Comparison of ENCODE assay signal across 1 cellular context in the genomic region with DNA sequence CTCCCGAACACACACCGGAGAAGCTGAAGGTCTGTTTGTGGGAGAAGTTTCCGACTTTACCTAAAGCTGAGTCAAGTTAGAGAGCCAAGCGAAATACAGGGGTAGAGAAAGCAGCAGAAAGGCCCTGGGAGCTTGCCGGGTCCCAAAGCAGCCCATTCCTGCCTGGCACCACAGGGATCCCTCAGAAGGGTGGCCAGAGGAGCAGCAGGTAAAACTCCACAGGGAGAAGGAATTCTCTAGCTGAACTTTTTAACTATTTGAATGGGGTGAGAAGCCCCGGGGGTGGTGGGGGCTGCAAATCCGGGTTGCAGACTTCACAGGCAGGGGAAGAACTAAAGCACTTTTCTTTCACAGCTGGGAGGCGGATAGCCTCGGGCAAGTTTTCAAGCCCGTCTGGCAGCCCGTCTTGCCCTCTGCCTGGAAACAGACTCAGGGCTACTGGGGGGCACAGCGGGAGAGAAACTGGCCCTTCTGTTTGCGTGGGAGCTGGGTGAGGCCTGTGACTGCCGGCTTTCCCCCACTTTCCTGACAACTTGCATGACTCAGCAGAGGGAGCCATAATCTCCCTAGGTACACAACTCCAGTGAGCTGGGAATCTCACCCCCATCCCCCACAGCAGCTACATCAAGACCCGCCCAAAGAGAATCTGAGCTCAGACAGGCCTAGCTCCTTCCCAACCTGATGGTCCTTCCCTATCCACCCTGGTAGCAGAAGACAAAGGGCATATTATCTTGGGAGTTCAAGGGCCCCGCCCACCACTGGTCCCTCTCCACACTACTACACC.
TF ChIP-seq lines count a peak whose summit lies in the region.

No MANE protein-coding gene starts in this region.

TF ChIP-seq in GM23338, 12 proteins besides CTCF, POLR2A, EP300 and RAD21:
- TF ChIP-seq, protein P1, sequence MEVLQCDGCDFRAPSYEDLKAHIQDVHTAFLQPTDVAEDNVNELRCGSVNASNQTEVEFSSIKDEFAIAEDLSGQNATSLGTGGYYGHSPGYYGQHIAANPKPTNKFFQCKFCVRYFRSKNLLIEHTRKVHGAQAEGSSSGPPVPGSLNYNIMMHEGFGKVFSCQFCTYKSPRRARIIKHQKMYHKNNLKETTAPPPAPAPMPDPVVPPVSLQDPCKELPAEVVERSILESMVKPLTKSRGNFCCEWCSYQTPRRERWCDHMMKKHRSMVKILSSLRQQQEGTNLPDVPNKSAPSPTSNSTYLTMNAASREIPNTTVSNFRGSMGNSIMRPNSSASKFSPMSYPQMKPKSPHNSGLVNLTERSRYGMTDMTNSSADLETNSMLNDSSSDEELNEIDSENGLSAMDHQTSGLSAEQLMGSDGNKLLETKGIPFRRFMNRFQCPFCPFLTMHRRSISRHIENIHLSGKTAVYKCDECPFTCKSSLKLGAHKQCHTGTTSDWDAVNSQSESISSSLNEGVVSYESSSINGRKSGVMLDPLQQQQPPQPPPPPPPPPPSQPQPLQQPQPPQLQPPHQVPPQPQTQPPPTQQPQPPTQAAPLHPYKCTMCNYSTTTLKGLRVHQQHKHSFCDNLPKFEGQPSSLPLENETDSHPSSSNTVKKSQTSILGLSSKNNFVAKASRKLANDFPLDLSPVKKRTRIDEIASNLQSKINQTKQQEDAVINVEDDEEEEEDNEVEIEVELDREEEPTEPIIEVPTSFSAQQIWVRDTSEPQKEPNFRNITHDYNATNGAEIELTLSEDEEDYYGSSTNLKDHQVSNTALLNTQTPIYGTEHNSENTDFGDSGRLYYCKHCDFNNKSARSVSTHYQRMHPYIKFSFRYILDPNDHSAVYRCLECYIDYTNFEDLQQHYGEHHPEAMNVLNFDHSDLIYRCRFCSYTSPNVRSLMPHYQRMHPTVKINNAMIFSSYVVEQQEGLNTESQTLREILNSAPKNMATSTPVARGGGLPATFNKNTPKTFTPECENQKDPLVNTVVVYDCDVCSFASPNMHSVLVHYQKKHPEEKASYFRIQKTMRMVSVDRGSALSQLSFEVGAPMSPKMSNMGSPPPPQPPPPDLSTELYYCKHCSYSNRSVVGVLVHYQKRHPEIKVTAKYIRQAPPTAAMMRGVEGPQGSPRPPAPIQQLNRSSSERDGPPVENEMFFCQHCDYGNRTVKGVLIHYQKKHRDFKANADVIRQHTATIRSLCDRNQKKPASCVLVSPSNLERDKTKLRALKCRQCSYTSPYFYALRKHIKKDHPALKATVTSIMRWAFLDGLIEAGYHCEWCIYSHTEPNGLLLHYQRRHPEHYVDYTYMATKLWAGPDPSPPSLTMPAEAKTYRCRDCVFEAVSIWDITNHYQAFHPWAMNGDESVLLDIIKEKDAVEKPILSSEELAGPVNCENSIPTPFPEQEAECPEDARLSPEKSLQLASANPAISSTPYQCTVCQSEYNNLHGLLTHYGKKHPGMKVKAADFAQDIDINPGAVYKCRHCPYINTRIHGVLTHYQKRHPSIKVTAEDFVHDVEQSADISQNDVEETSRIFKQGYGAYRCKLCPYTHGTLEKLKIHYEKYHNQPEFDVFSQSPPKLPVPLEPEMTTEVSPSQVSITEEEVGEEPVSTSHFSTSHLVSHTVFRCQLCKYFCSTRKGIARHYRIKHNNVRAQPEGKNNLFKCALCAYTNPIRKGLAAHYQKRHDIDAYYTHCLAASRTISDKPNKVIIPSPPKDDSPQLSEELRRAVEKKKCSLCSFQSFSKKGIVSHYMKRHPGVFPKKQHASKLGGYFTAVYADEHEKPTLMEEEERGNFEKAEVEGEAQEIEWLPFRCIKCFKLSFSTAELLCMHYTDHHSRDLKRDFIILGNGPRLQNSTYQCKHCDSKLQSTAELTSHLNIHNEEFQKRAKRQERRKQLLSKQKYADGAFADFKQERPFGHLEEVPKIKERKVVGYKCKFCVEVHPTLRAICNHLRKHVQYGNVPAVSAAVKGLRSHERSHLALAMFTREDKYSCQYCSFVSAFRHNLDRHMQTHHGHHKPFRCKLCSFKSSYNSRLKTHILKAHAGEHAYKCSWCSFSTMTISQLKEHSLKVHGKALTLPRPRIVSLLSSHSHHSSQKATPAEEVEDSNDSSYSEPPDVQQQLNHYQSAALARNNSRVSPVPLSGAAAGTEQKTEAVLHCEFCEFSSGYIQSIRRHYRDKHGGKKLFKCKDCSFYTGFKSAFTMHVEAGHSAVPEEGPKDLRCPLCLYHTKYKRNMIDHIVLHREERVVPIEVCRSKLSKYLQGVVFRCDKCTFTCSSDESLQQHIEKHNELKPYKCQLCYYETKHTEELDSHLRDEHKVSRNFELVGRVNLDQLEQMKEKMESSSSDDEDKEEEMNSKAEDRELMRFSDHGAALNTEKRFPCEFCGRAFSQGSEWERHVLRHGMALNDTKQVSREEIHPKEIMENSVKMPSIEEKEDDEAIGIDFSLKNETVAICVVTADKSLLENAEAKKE (CRISPR knock-in tag; IDR thresholded peaks at IDR 0.05) = peak; percentile 76; the same call in 1 of the 2 replicates
- TF ChIP-seq ZNF114 (CRISPR knock-in tag; IDR thresholded peaks at IDR 0.05) = peak; percentile 27; the same call in 1 of the 2 replicates
- no peak for TF ChIP-seq CREB1 (CRISPR knock-in tag; IDR thresholded peaks at IDR 0.05; ENCODE audit: low read depth)
